24 cellular contexts compared by ENCODE assay signal in the genomic region with DNA sequence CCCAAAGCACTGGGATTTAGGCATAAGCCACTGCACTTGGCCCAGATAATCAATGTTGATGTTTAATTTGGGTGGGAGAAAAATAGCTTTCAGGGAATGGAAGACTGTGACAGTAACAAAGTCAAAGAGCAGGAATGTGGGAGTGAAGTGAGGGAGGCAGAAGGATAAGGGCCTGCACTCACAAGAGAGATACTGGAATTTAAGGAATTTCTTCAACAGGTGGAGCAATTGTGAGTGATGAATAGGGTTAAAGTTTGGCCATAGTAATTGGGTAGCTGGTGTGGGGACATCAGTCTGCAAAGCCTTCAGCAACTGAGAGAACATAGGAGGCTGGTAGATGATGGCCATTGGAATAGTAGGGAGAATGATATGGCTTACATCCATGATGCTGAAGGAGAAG. TPM values are rescaled to one million over a fixed set of nuclear protein-coding genes. Genes with fewer than 3 reads are reported as not detected.
"Had no signal": no experiment of that assay in that cellular context is flagged by ENCODE, and none has a peak within 500 bp of the region (broad histone marks: within the 10 kb centered on the region; RNA-seq: fewer than 3 reads in every experiment).

No MANE protein-coding gene starts in this region.

- H3K36me3 ChIP-seq: gastrocnemius medialis, lower lobe of right lung, thyroid gland, upper lobe of left lung had no signal

- H2AFZ ChIP-seq: parathyroid adenoma had no signal

- DNase-seq: cerebellar nuclear complex; cortex of kidney; effector memory CD8-positive, alpha-beta T cell; foreskin fibroblast; gastrocnemius medialis; head of caudate nucleus; left ventricle myocardium superior; lower lobe of right lung; natural killer cell; right lobe of liver; stimulated activated CD4-positive, alpha-beta T cell treated with anti-CD3 and anti-CD28 coated beads, Interleukin-12 subunit alpha, Interleukin-12 subunit beta, amount 100 ng/mL, for 4 hours; stimulated activated CD4-positive, alpha-beta T cell treated with anti-CD3 and anti-CD28 coated beads, Interleukin-1b, Interleukin-23, amount 100 ng/mL, for 48 hours; stimulated activated CD4-positive, alpha-beta T cell treated with anti-CD3 and anti-CD28 coated beads, Interleukin-4, amount 100 ng/mL, for 1 hour; stimulated activated CD8-positive, alpha-beta memory T cell treated with anti-CD3 and anti-CD28 coated beads, Interleukin-4, amount 100 ng/mL, for 48 hours; stimulated activated naive CD4-positive, alpha-beta T cell; stimulated activated naive CD8-positive, alpha-beta T cell treated with anti-CD3 and anti-CD28 coated beads, Interleukin-15, amount 100 ng/mL, for 72 hours; thyroid gland; upper lobe of left lung had no signal

- H3K27me3 ChIP-seq: gastrocnemius medialis, right lobe of liver, thyroid gland, upper lobe of left lung had no signal

- H3K79me2 ChIP-seq: parathyroid adenoma had no signal

- H3K36me3 Mint-ChIP-seq: natural killer cell had no signal

- FAIRE-seq: keratinocyte, urothelium cell line had no signal

- H3K4me1 Mint-ChIP-seq: natural killer cell; stimulated activated naive CD8-positive, alpha-beta T cell treated with anti-CD3 and anti-CD28 coated beads, Interleukin-15, amount 100 ng/mL, for 72 hours had no signal

- H3K9me3 Mint-ChIP-seq: effector memory CD8-positive, alpha-beta T cell; natural killer cell; stimulated activated naive CD8-positive, alpha-beta T cell treated with anti-CD3 and anti-CD28 coated beads, Interleukin-15, amount 100 ng/mL, for 72 hours had no signal

- H3K4me3 ChIP-seq: gastrocnemius medialis, lower lobe of right lung, right lobe of liver, smooth muscle cell, thyroid gland, upper lobe of left lung had no signal

- H3K27ac Mint-ChIP-seq: effector memory CD8-positive, alpha-beta T cell; natural killer cell; progenitor cell of endocrine pancreas; stimulated activated naive CD8-positive, alpha-beta T cell treated with anti-CD3 and anti-CD28 coated beads, Interleukin-15, amount 100 ng/mL, for 72 hours had no signal

- H3K9ac ChIP-seq: parathyroid adenoma had no signal

- H3K4me2 ChIP-seq: smooth muscle cell had no signal

- H3K9me3 ChIP-seq: gastrocnemius medialis, lower lobe of right lung, right lobe of liver, thyroid gland, upper lobe of left lung had no signal

- H3K4me1 ChIP-seq: gastrocnemius medialis, lower lobe of right lung, parathyroid adenoma, right lobe of liver, thyroid gland, upper lobe of left lung had no signal

- H3K27ac ChIP-seq: epithelial cell of prostate, gastrocnemius medialis, lower lobe of right lung, parathyroid adenoma, right lobe of liver, thyroid gland, upper lobe of left lung had no signal

- H3K4me3 Mint-ChIP-seq: effector memory CD8-positive, alpha-beta T cell; natural killer cell; stimulated activated naive CD8-positive, alpha-beta T cell treated with anti-CD3 and anti-CD28 coated beads, Interleukin-15, amount 100 ng/mL, for 72 hours had no signal

RNA-seq across cellular contexts. Expression of a gene that starts 13.3 kb away (rescaled TPM):
- total RNA-seq: left ventricle myocardium superior had no signal
